Comparison of ENCODE assay signal across 10 cellular contexts in the genomic region with DNA sequence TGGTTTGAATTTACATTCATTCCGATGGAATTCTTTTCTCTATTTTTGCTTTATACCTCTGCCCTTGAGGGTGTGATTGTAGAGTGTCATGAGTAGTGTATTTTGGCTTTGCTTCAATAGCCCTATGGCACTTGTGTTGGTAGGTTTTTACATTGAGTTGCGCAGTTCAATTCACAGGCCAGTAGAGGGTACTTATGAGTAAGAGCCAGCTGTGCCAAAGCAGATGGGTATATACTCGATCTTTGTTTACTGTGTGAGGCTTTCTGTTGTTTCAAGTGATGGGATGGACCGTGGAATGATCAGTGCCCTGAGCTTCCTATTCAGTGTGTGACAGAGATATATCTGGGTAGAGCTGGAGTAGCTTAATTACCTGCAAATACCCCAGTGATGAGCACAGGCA. TPM values are rescaled to one million over a fixed set of nuclear protein-coding genes. Genes with fewer than 3 reads are reported as not detected.
DNase-seq lines count a peak whose midpoint lies in the region; ATAC-seq, FAIRE-seq and TF ChIP-seq lines count a peak whose summit lies in the region.
"Had no signal": no experiment of that assay in that cellular context is flagged by ENCODE, and none has a peak within 500 bp of the region (broad histone marks: within the 10 kb centered on the region; RNA-seq: fewer than 3 reads in every experiment).

No MANE protein-coding gene starts in this region.

- no peak overlapping the region for H3K9ac ChIP-seq in HepG2 (ENCODE audit: insufficient read depth, low read depth, low read length)

- H3K36me3 ChIP-seq in HepG2 (replicated peaks in 1 of 2; ENCODE audit: control insufficient read depth in 1 of 2, insufficient read depth in 2 of 2, low read length in 2 of 2) (no peaks in the 10 kb centered on the region), spleen (no peaks in the 10 kb centered on the region), psoas muscle (ENCODE audit: insufficient read depth in 1 of 2, low read depth in 1 of 2) (no peaks in the 10 kb centered on the region)

- peak; percentile 21 for FAIRE-seq in HepG2 (lab: Jason Lieb, UNC)

- H3K27ac Mint-ChIP-seq in T-helper 17 cell: no peak overlapping the region
- H3K27ac Mint-ChIP-seq: effector memory CD8-positive, alpha-beta T cell; IgD-negative memory B cell had no signal

- peak; percentile 12; the same call in 1 of the 2 replicates for TF ChIP-seq RAD21 in HepG2 (CRISPR knock-in tag; IDR thresholded peaks at IDR 0.05)

- no peak for TF ChIP-seq EP300 in HepG2 (IDR thresholded peaks at IDR 0.05; ENCODE audit: low read depth in 2 of 2, low read length in 2 of 2)
- no peak for TF ChIP-seq EP300 in HepG2 (CRISPR knock-in tag; IDR thresholded peaks at IDR 0.05; ENCODE audit: borderline replicate concordance)

- H3K36me3 Mint-ChIP-seq in T-helper 17 cell (ENCODE audit: low read depth): peaks cover 7% of the 10 kb centered on the region

- peak; percentile 59 for TF ChIP-seq CTCF in HepG2 (CRISPR knock-in tag; IDR thresholded peaks at IDR 0.05)
- peak in 1 of 11 experiments; percentile 9 for TF ChIP-seq CTCF in spleen (IDR thresholded peaks at IDR 0.05 in 8 of 11, conservative IDR thresholded peaks at IDR 0.05 in 3 of 11)
- no peak for TF ChIP-seq CTCF in psoas muscle (IDR thresholded peaks at IDR 0.05)

- H3K27me3 Mint-ChIP-seq in T-helper 17 cell: peaks cover 9% of the 10 kb centered on the region

- 59% methylated on average over 4 of the region's 4 CpGs for WGBS in HepG2 (ENCODE audit: low lambda C conversion rate)
- 55 to 67% (median 60%) methylated on average over 4 of the region's 4 CpGs for WGBS in spleen, 5 donors
- WGBS in psoas muscle, 3 donors: 61 to 66% (median 66%) methylated on average over 4 of the region's 4 CpGs

- DNase-seq in EL: peak; percentile 45
- peak; percentile 40 for DNase-seq in HT1080 (ENCODE audit: low read depth)
- DNase-seq in T-helper 17 cell: no peak
- DNase-seq in HepG2 (ENCODE audit: low spot score): peak; percentile 43
- no peak for DNase-seq in spleen
- no peak for DNase-seq in psoas muscle
- DNase-seq in sciatic nerve (ENCODE audit: low spot score): no peak
- no peak for DNase-seq in activated naive CD4-positive, alpha-beta T cell treated with Interleukin-2 at 50 U/mL for 16 hours
- DNase-seq: effector memory CD8-positive, alpha-beta T cell had no signal

- BruUV-seq in HepG2 (replicated peaks; lab: Mats Ljungman, UMichigan): no TSS peak

- H3K27ac ChIP-seq in HepG2 (ENCODE audit: extremely low read length, insufficient read depth, low read length): no peak overlapping the region
- H3K27ac ChIP-seq in spleen: no peak overlapping the region
- no peak overlapping the region for H3K27ac ChIP-seq in psoas muscle

- H3K27me3 ChIP-seq in HepG2 (ENCODE audit: control insufficient read depth in 1 of 2, insufficient read depth in 2 of 2, low read length in 2 of 2): no peaks in the 10 kb centered on the region; a peak in 1 of 5 replicates
- peaks cover 0 to 14% (median 0%) of the 10 kb centered on the region in 7 donors for H3K27me3 ChIP-seq in spleen (replicated peaks in 1 of 7)
- H3K27me3 ChIP-seq in psoas muscle (ENCODE audit: insufficient read depth in 3 of 3, low read length in 2 of 3): no peaks in the 10 kb centered on the region

- intact Hi-C loops in HepG2 (cut with micrococcal nuclease; ENCODE audit: unreplicated experiment): loop anchor here (5.0 to 10.0 kb wide), 2 partner anchors 73 to 285 kb away; no protein-coding TSS in a partner anchor
- intact Hi-C loops in spleen (cut with DNase I; ENCODE audit: low total_unique reads): no loop called here
- intact Hi-C loops in psoas muscle (cut with DNase I): loop anchor here (10.0 kb wide), 3 partner anchors 75 to 195 kb away; no protein-coding TSS in a partner anchor
- intact Hi-C loops in sciatic nerve (cut with DNase I): no loop called here

- POLR2A ChIA-PET in HepG2 (lab: Yijun Ruan, JAX): interaction anchor here (0.7 to 2.1 kb wide), 7 partner anchors 8 to 155 kb away, joined by 3 to 8 read pairs (median 3); no protein-coding TSS in a partner anchor

- ATAC-seq in T-helper 17 cell (peak; percentile 56), HepG2 (peak; percentile 66), psoas muscle (no peak), sciatic nerve (no peak)
- ATAC-seq: effector memory CD8-positive, alpha-beta T cell had no signal

- H4K20me1 ChIP-seq in HepG2 (ENCODE audit: insufficient read depth, low read length): no peaks in the 10 kb centered on the region

- no peak overlapping the region for H3K4me3 ChIP-seq in HepG2 (replicated peaks in 1 of 3; ENCODE audit: insufficient read depth in 1 of 3, low read depth in 2 of 3, low read length in 3 of 3)
- H3K4me3 ChIP-seq in spleen: no peak overlapping the region
- no peak overlapping the region for H3K4me3 ChIP-seq in psoas muscle

- H3K4me1 ChIP-seq in HepG2 (ENCODE audit: insufficient read depth, low read length) (peaks cover 26% of the 10 kb centered on the region), spleen (peaks cover 0 to 7% (median 0%) of the 10 kb centered on the region in 6 donors), psoas muscle (no peaks in the 10 kb centered on the region)

- no peak overlapping the region for H3K4me3 Mint-ChIP-seq in T-helper 17 cell
- H3K4me3 Mint-ChIP-seq: effector memory CD8-positive, alpha-beta T cell had no signal

- TF ChIP-seq POLR2A in HepG2 (IDR thresholded peaks at IDR 0.05; ENCODE audit: insufficient read depth in 1 of 2, low read depth in 2 of 2, low read length in 2 of 2): no peak
- no peak for TF ChIP-seq POLR2A in spleen (IDR thresholded peaks at IDR 0.05)

- in situ Hi-C loops in HepG2 (cut with HindIII; ENCODE audit: extremely low pct_ligation_motif_present, low pct_unique_long_range_greater_than_20kb): loop anchor here (10.0 kb wide), 2 partner anchors 195 to 245 kb away; no protein-coding TSS in a partner anchor

- no peak overlapping the region for H2AFZ ChIP-seq in HepG2 (ENCODE audit: low read length)

- H3K79me2 ChIP-seq in HepG2 (ENCODE audit: insufficient read depth, low read length): peaks cover 8% of the 10 kb centered on the region

- no peak overlapping the region for H3K4me2 ChIP-seq in HepG2 (ENCODE audit: low read depth, low read length)

- CTCF ChIA-PET in HepG2 (lab: Yijun Ruan, JAX; ENCODE audit: low intra/inter-chr PET ratio, low total read pairs): interaction anchor here (1.5 kb wide), 1 partner anchor 194 kb away, joined by 5 read pairs; no protein-coding TSS in a partner anchor

- no peaks in the 10 kb centered on the region for H3K9me3 ChIP-seq in T-helper 17 cell (ENCODE audit: control insufficient read depth, low read length, poor library complexity, severe bottlenecking)
- H3K9me3 ChIP-seq in HepG2 (ENCODE audit: low read length): peaks cover 28% of the 10 kb centered on the region
- peaks cover 0 to 31% (median 4%) of the 10 kb centered on the region in 8 donors for H3K9me3 ChIP-seq in spleen
- H3K9me3 ChIP-seq in psoas muscle: peaks cover 7% of the 10 kb centered on the region

- H3K4me1 Mint-ChIP-seq in T-helper 17 cell: peaks cover 3% of the 10 kb centered on the region
- H3K4me1 Mint-ChIP-seq: IgD-negative memory B cell had no signal

RNA-seq across cellular contexts. Expression of a gene that starts 4.3 kb away (rescaled TPM):
- total RNA-seq in HT1080 (2014; rRNA removed; shearing (Covaris generic)): 5.1 and 11.0 TPM in 2 replicates
- 5.1 and 5.3 TPM in 2 replicates for polyA plus RNA-seq in HT1080 (2015; cell fraction: cytosol; rRNA removed)
- polyA plus RNA-seq in HT1080 (2015; cell fraction: nucleus; rRNA removed): 6.9 and 9.5 TPM in 2 replicates
- total RNA-seq in T-helper 17 cell (1 to 10 TPM in 1 of 2 donors, under 1 TPM in 1; 0.60 to 1.4 TPM), HepG2 (2016; rRNA removed; fragmentation: Illumina TruSeq; extraction: Trizol) (368 and 551 TPM in 2 replicates), spleen (1 to 10 TPM in 6 of 7 donors, under 1 TPM in 1; 0.85 to 5.3 (median 2.9) TPM), psoas muscle (1,000 to 10,000 TPM in 1 of 4 donors, 10 to 100 TPM in 3; 20.6 to 1,247 (median 39.8) TPM), sciatic nerve (48.1 TPM)
- 134 and 147 TPM in 2 replicates for total RNA-seq in HepG2 (2016; cell fraction: cytosol; rRNA removed; fragmentation: Illumina TruSeq; extraction: Trizol; ENCODE audit: low read depth)
- 369 and 539 TPM in 2 replicates for total RNA-seq in HepG2 (2016; cell fraction: insoluble cytoplasmic fraction; rRNA removed; fragmentation: Illumina TruSeq; extraction: Trizol)
- total RNA-seq in HepG2 (2016; cell fraction: membrane; rRNA removed; fragmentation: Illumina TruSeq; extraction: Trizol): 138 and 154 TPM in 2 replicates
- 156 and 162 TPM in 2 replicates for total RNA-seq in HepG2 (2016; cell fraction: nucleus; rRNA removed; fragmentation: Illumina TruSeq; extraction: Trizol)
- polyA plus RNA-seq in HepG2 (2011; rRNA removed) (510 and 532 TPM in 2 replicates), spleen (1 to 10 TPM; 2.3 to 5.7 (median 2.6) TPM), psoas muscle (100 to 1,000 TPM in 1 of 3 donors, 10 to 100 TPM in 2; 16.6 to 365 (median 33.7) TPM)
- 458 and 549 TPM in 2 replicates for polyA plus RNA-seq in HepG2 (2011; cell fraction: cytosol; rRNA removed)
- polyA plus RNA-seq in HepG2 (2011; cell fraction: nucleus; rRNA removed): 116 and 167 TPM in 2 replicates
- polyA plus RNA-seq in HepG2 (2012): 489 and 651 TPM in 2 replicates
- polyA plus RNA-seq in HepG2 (2016; cell fraction: cytosol; fragmentation: Illumina TruSeq; extraction: Trizol; ENCODE audit: low read depth): 110 and 117 TPM in 2 replicates
- polyA plus RNA-seq in HepG2 (2016; cell fraction: insoluble cytoplasmic fraction; fragmentation: Illumina TruSeq; extraction: Trizol; ENCODE audit: low read depth): 384 and 400 TPM in 2 replicates
- polyA plus RNA-seq in HepG2 (2016; cell fraction: membrane; fragmentation: Illumina TruSeq; extraction: Trizol; ENCODE audit: low read depth): 91.8 and 107 TPM in 2 replicates
- polyA plus RNA-seq in HepG2 (2016; cell fraction: nucleus; fragmentation: Illumina TruSeq; extraction: Trizol; ENCODE audit: insufficient read depth, low read depth): 144 and 160 TPM in 2 replicates
- polyA minus RNA-seq in HepG2 (2011; rRNA and poly(A)+ RNA removed; ENCODE audit: low replicate concordance): 210 and 278 TPM in 2 replicates
- 143 and 173 TPM in 2 replicates for polyA minus RNA-seq in HepG2 (2011; cell fraction: cytosol; rRNA and poly(A)+ RNA removed)
- polyA minus RNA-seq in HepG2 (2011; cell fraction: nucleus; rRNA and poly(A)+ RNA removed): 118 and 193 TPM in 2 replicates

Comparison
In these comparisons a context has a peak if more than half of its experiments do, and no peak if none do; other contexts are left out.
1. DNase-seq: peak in EL (single experiment), HT1080 (single experiment) and HepG2 (single experiment); none in T-helper 17 cell (0 of 3), spleen (single experiment), psoas muscle (0 of 2), sciatic nerve (single experiment) and activated naive CD4-positive, alpha-beta T cell treated with Interleukin-2 at 50 U/mL for 16 hours (single experiment).
2. ATAC-seq: peak in T-helper 17 cell (single experiment) and HepG2 (single experiment); none in psoas muscle (0 of 4) and sciatic nerve (single experiment).
3. intact Hi-C loops: an anchor here in HepG2 (5.0 to 10.0 kb wide) and psoas muscle (10.0 kb wide); none called in spleen and sciatic nerve.